In the genomic region with DNA sequence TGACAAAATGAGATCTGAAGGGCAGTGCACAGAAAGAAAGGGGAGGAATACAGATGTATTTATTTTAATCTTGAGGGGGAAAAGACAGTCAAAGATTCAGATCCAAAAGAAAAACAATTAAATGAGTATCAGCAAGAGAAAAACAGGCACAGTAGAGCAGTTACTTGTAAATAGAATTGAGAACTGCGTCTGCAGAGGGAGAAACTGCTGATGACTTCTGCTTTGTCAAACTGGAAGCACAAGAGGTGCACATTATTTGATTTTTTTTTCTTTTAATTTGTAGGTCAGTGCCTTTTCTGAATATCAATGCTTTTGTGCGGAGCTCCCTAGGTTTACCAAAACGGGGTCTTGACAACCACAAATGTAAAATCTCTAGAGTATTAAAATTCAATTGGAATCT, we compare ENCODE assay signal across 1 cellular context.
TF ChIP-seq lines count a peak whose summit lies in the region.

No MANE protein-coding gene starts in this region.

TF ChIP-seq in WTC11, 78 proteins besides CTCF, POLR2A, EP300 and RAD21:
- TF ChIP-seq STAT6 (CRISPR knock-in tag; conservative IDR thresholded peaks at IDR 0.05; ENCODE audit: low read depth) (no peak), OVOL2 (CRISPR knock-in tag; IDR thresholded peaks at IDR 0.05; ENCODE audit: borderline replicate concordance) (no peak), ZMAT4 (CRISPR knock-in tag; IDR thresholded peaks at IDR 0.05) (no peak), RELA (CRISPR knock-in tag; IDR thresholded peaks at IDR 0.05; ENCODE audit: borderline replicate concordance) (no peak), PRDM15 (CRISPR knock-in tag; IDR thresholded peaks at IDR 0.05) (no peak), RORB (CRISPR knock-in tag; IDR thresholded peaks at IDR 0.05) (no peak), ERG (CRISPR knock-in tag; IDR thresholded peaks at IDR 0.05) (no peak), FOXK1 (CRISPR knock-in tag; IDR thresholded peaks at IDR 0.05) (no peak), ZNF121 (CRISPR knock-in tag; IDR thresholded peaks at IDR 0.05) (no peak), ESRRA (CRISPR knock-in tag; IDR thresholded peaks at IDR 0.05; ENCODE audit: borderline replicate concordance) (no peak), ZNF219 (CRISPR knock-in tag; IDR thresholded peaks at IDR 0.05; ENCODE audit: borderline replicate concordance) (no peak), ZNF263 (CRISPR knock-in tag; IDR thresholded peaks at IDR 0.05; ENCODE audit: low read depth) (no peak), TCF7 (CRISPR knock-in tag; IDR thresholded peaks at IDR 0.05; ENCODE audit: low read depth) (no peak)
- TF ChIP-seq, protein P1, sequence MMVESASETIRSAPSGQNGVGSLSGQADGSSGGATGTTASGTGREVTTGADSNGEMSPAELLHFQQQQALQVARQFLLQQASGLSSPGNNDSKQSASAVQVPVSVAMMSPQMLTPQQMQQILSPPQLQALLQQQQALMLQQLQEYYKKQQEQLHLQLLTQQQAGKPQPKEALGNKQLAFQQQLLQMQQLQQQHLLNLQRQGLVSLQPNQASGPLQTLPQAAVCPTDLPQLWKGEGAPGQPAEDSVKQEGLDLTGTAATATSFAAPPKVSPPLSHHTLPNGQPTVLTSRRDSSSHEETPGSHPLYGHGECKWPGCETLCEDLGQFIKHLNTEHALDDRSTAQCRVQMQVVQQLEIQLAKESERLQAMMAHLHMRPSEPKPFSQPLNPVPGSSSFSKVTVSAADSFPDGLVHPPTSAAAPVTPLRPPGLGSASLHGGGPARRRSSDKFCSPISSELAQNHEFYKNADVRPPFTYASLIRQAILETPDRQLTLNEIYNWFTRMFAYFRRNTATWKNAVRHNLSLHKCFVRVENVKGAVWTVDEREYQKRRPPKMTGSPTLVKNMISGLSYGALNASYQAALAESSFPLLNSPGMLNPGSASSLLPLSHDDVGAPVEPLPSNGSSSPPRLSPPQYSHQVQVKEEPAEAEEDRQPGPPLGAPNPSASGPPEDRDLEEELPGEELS (CRISPR knock-in tag; IDR thresholded peaks at IDR 0.05): no peak
